In the genomic region with DNA sequence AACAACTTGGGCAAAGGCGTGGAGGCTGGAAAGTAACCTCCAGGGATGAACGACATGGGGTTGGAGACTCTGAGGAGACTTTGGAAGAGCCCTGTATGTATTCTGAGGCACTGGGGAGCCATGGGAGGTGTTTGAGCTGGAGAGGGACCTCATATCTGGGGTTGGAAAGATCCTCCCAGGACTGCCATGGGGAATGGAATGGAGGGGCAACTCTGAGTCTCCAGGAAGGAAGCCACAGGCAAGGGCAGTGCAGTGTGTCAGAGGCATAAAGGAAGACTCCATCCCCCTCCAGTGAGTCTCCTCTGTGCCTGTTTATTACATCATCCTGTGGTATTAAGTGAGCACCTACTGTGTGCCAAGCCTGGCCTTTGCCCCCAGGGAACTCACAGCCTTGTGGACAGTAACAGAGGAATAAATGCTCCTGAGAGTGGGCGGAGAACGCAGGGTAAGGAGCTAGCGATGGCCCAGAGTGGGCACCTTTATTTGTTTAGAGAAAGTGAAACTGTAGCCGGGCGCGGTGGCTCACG, we compare ENCODE assay signal across 9 cellular contexts.
DNase-seq lines count a peak whose midpoint lies in the region; ATAC-seq lines count a peak whose summit lies in the region.
"Had no signal": no experiment of that assay in that cellular context is flagged by ENCODE, and none has a peak within 500 bp of the region (broad histone marks: within the 10 kb centered on the region; RNA-seq: fewer than 3 reads in every experiment).

No MANE protein-coding gene starts in this region.

- no peaks in the 10 kb centered on the region for H3K27me3 ChIP-seq in adipocyte (replicated peaks; ENCODE audit: control insufficient read depth, insufficient read depth, low read length)
- H3K27me3 ChIP-seq in muscle layer of duodenum (ENCODE audit: low read depth, low read length) = no peaks in the 10 kb centered on the region
- H3K27me3 ChIP-seq: cardiac muscle cell had no signal

- peak overlapping the region; percentile 51 for H3K27ac ChIP-seq in muscle layer of duodenum (ENCODE audit: low read length)

- peak overlapping the region; percentile 91 for H3K4me3 ChIP-seq in adipocyte (ENCODE audit: low read length)
- H3K4me3 ChIP-seq in muscle layer of duodenum (ENCODE audit: low read depth in 1 of 2, low read length in 2 of 2) = peak overlapping the region in 1 of 2 donors; percentile 51

- peaks cover 30% of the 10 kb centered on the region for H3K4me1 Mint-ChIP-seq in stimulated activated naive CD8-positive, alpha-beta T cell treated with anti-CD3 and anti-CD28 coated beads, Interleukin-15, Interleukin-2, amounts not matched to agents 100 ng/mL and 50 ng/mL, for 24 hours (ENCODE audit: low read depth)

- H3K9me3 Mint-ChIP-seq in stimulated activated naive CD8-positive, alpha-beta T cell treated with anti-CD3 and anti-CD28 coated beads, Interleukin-15, Interleukin-2, amounts not matched to agents 100 ng/mL and 50 ng/mL, for 24 hours = no peaks in the 10 kb centered on the region

- peak overlapping the region; percentile 99 for H3K9ac ChIP-seq in adipocyte (ENCODE audit: low read length)

- H3K9me3 ChIP-seq in adipocyte (ENCODE audit: control insufficient read depth, low read length) (no peaks in the 10 kb centered on the region), muscle layer of duodenum (ENCODE audit: control insufficient read depth in 1 of 2, low read length in 2 of 2) (no peaks in the 10 kb centered on the region)

- H3K36me3 Mint-ChIP-seq in stimulated activated naive CD8-positive, alpha-beta T cell treated with anti-CD3 and anti-CD28 coated beads, Interleukin-15, Interleukin-2, amounts not matched to agents 100 ng/mL and 50 ng/mL, for 24 hours (ENCODE audit: low read depth) = peaks cover 33% of the 10 kb centered on the region

- H3K36me3 ChIP-seq in adipocyte (ENCODE audit: control insufficient read depth, insufficient read depth, low read length, severe bottlenecking) (peaks cover 24% of the 10 kb centered on the region), muscle layer of duodenum (ENCODE audit: control insufficient read depth in 1 of 2, insufficient read depth in 2 of 2, low read length in 2 of 2) (peaks cover 0 to 24% of the 10 kb centered on the region in 2 donors)

- ATAC-seq in stimulated activated naive CD8-positive, alpha-beta T cell treated with anti-CD3 and anti-CD28 coated beads, Interleukin-15, Interleukin-2, amounts not matched to agents 100 U/mL and 50 U/mL, for 24 hours = no peak
- ATAC-seq in HG03025 (IDR thresholded peaks at IDR 0.05; ENCODE audit: low FRiP score, unreplicated experiment) = no peak

- H3K4me1 ChIP-seq in adipocyte (ENCODE audit: control insufficient read depth, insufficient read depth, low read length) = peaks cover 34% of the 10 kb centered on the region
- H3K4me1 ChIP-seq in muscle layer of duodenum (ENCODE audit: control insufficient read depth in 1 of 2, insufficient read depth in 2 of 2, low read length in 2 of 2) = peaks cover 9 to 54% of the 10 kb centered on the region in 2 donors

- peak overlapping the region; percentile 76 for H3K27ac Mint-ChIP-seq in stimulated activated naive CD8-positive, alpha-beta T cell treated with anti-CD3 and anti-CD28 coated beads, Interleukin-15, Interleukin-2, amounts not matched to agents 100 ng/mL and 50 ng/mL, for 24 hours

- no peaks in the 10 kb centered on the region for H3K27me3 Mint-ChIP-seq in stimulated activated naive CD8-positive, alpha-beta T cell treated with anti-CD3 and anti-CD28 coated beads, Interleukin-15, Interleukin-2, amounts not matched to agents 100 ng/mL and 50 ng/mL, for 24 hours

- peak overlapping the region; percentile 93 for H3K4me3 Mint-ChIP-seq in stimulated activated naive CD8-positive, alpha-beta T cell treated with anti-CD3 and anti-CD28 coated beads, Interleukin-15, Interleukin-2, amounts not matched to agents 100 ng/mL and 50 ng/mL, for 24 hours

- DNase-seq in stimulated activated naive CD8-positive, alpha-beta T cell treated with anti-CD3 and anti-CD28 coated beads, Interleukin-15, Interleukin-2, amounts not matched to agents 100 U/mL and 50 U/mL, for 24 hours = no peak
- DNase-seq in adipocyte (ENCODE audit: low read depth) = no peak
- DNase-seq in NCI-H526 treated with DMSO at 0.1 percent for 48 hours (lab: John Stamatoyannopoulos, UW) = no peak
- no peak for DNase-seq in NCI-H1105 (lab: John Stamatoyannopoulos, UW)
- DNase-seq in activated CD4-positive, alpha-beta T cell treated with anti-CD3 and anti-CD28 coated beads, Interleukin-2, amount 50 U/mL, for 48 hours = no peak
